ENCODE assay signal across 8 cellular contexts in genomic region chr2:56130463-56131070, GRCh38. TPM values are rescaled to one million over a fixed set of nuclear protein-coding genes. Genes with fewer than 3 reads are reported as not detected.
DNase-seq lines count a peak whose midpoint lies in the region; ATAC-seq and TF ChIP-seq lines count a peak whose summit lies in the region.

No MANE protein-coding gene starts in this region.

- H3K4me3 ChIP-seq in GM12865 (ENCODE audit: low read depth, low read length) (no peak overlapping the region), lung (no peak overlapping the region)

- H3K9me3 ChIP-seq in lung (ENCODE audit: control insufficient read depth in 2 of 2, insufficient read depth in 1 of 2, low read length in 1 of 2) = no peaks in the 10 kb centered on the region

- TF ChIP-seq CTCF in GM12865 (IDR thresholded peaks at IDR 0.05; ENCODE audit: insufficient read depth, low read depth, low read length, missing control alignments) (peak; percentile 44), brain (conservative IDR thresholded peaks at IDR 0.05) (peak; percentile 46 to 65), lung (IDR thresholded peaks at IDR 0.05; ENCODE audit: control extremely low read depth, extremely low read depth) (no peak)

- DNase-seq in A172 (ENCODE audit: low spot score) = peak; percentile 45
- DNase-seq in GM12865 (ENCODE audit: low read depth) = peak; percentile 15
- peak; percentile 36 for DNase-seq in NCI-H1694 treated with DMSO at 0.1 percent for 48 hours (lab: John Stamatoyannopoulos, UW)
- no peak for DNase-seq in lung (ENCODE audit: low spot score)
- DNase-seq in NCI-H1048 (lab: John Stamatoyannopoulos, UW) = no peak
- DNase-seq in CD1c-positive myeloid dendritic cell (ENCODE audit: extremely low spot score) = no peak

- H3K27me3 ChIP-seq in lung (ENCODE audit: control insufficient read depth, insufficient read depth) = no peaks in the 10 kb centered on the region

- no peaks in the 10 kb centered on the region for H3K27me3 Mint-ChIP-seq in brain

- no peak overlapping the region for H3K4me3 Mint-ChIP-seq in brain

- no peaks in the 10 kb centered on the region for H3K36me3 Mint-ChIP-seq in brain

- no peaks in the 10 kb centered on the region for H3K36me3 ChIP-seq in lung (ENCODE audit: control insufficient read depth in 2 of 2, insufficient read depth in 2 of 2, low read length in 2 of 2)

- H3K9me3 Mint-ChIP-seq in brain = no peaks in the 10 kb centered on the region

- no peaks in the 10 kb centered on the region for H3K4me1 ChIP-seq in lung (ENCODE audit: control insufficient read depth in 2 of 2, insufficient read depth in 2 of 2, low read length in 2 of 2)

- WGBS in lung, 2 donors = 72 to 82% methylated on average over 5 of the region's 5 CpGs

- H3K27ac Mint-ChIP-seq in brain = no peak overlapping the region

- ATAC-seq in lung (ENCODE audit: insufficient read depth, low FRiP score) (peak; percentile 17), HG03095 (IDR thresholded peaks at IDR 0.05; ENCODE audit: unreplicated experiment) (no peak)

- H3K4me1 Mint-ChIP-seq in brain = peaks cover 43% of the 10 kb centered on the region

- H3K27ac ChIP-seq in lung (ENCODE audit: low read depth in 1 of 2, low read length in 1 of 2) = no peak overlapping the region

RNA-seq across cellular contexts. Expression of gene CCDC85A, which starts 53.2 kb away (rescaled TPM):
- total RNA-seq in A172 (2014; rRNA removed; shearing (Covaris generic)) = 13.1 and 14.0 TPM in 2 replicates
- polyA plus RNA-seq in brain (ENCODE audit: insufficient read depth, low read depth, low replicate concordance) (4.0 TPM), lung (1 to 10 TPM; 1.7 to 5.3 TPM)
- total RNA-seq in lung = 10 to 100 TPM in 1 of 2 donors, 1 to 10 TPM in 1; 7.8 to 10.5 TPM

Comparison
In these comparisons a context has a peak if more than half of its experiments do, and no peak if none do; other contexts are left out.
1. DNase-seq: peak in A172 (single experiment), GM12865 (single experiment) and NCI-H1694 treated with DMSO at 0.1 percent for 48 hours (single experiment); none in lung (single experiment), NCI-H1048 (single experiment) and CD1c-positive myeloid dendritic cell (single experiment).